Comparison of ENCODE assay signal across 18 cellular contexts in genomic region chr2:234765315-234765714, GRCh38.
DNase-seq lines count a peak whose midpoint lies in the region; ATAC-seq and TF ChIP-seq lines count a peak whose summit lies in the region.
"Had no signal": no experiment of that assay in that cellular context is flagged by ENCODE, and none has a peak within 500 bp of the region (broad histone marks: within the 10 kb centered on the region; RNA-seq: fewer than 3 reads in every experiment).

No MANE protein-coding gene starts in this region.

- peak overlapping the region; percentile 15; the same call in 1 of the 2 replicates for H3K4ac ChIP-seq in IMR-90 (ENCODE audit: low read depth, low read length)
- H3K4ac ChIP-seq in neuronal stem cell (ENCODE audit: low read length) = no peak overlapping the region

- H3K9me1 ChIP-seq in IMR-90 (ENCODE audit: insufficient read depth, low read length) = peaks cover 9% of the 10 kb centered on the region

- intact Hi-C loops in IMR-90 (cut with micrococcal nuclease) (no loop called here), PC-3 (cut with micrococcal nuclease) (no loop called here)

- H3K18ac ChIP-seq in IMR-90 (ENCODE audit: low read depth, low read length) (0 out of 2 replicates have a peak overlapping the region, but pooled peaks have one; percentile 16), neuronal stem cell (ENCODE audit: low read length) (no peak overlapping the region)

- in situ Hi-C loops in IMR-90 (cut with MboI; ENCODE audit: low sequenced_read_pairs) = no loop called here

- H3K4me3 ChIP-seq in IMR-90 (ENCODE audit: insufficient read depth, low read depth, low read length) = no peak overlapping the region
- no peak overlapping the region for H3K4me3 ChIP-seq in PC-3 (ENCODE audit: low read length)
- H3K4me3 ChIP-seq in neuronal stem cell (ENCODE audit: low read length in 2 of 2) = no peak overlapping the region
- H3K4me3 ChIP-seq: BLaER1, GM23248 had no signal

- H2BK120ac ChIP-seq in IMR-90 (ENCODE audit: low read depth, low read length) (peak overlapping the region; percentile 34; the same call in 1 of the 2 replicates), neuronal stem cell (ENCODE audit: low read depth, low read length) (no peak overlapping the region)

- TF ChIP-seq POLR2A in IMR-90 (IDR thresholded peaks at IDR 0.05; ENCODE audit: low read depth, low read length) = no peak

- no peak overlapping the region for H3K56ac ChIP-seq in IMR-90 (ENCODE audit: extremely low read depth, insufficient read depth, low read length)

- H3K27me3 ChIP-seq in IMR-90 (ENCODE audit: control insufficient read depth, insufficient read depth, low read length) (no peaks in the 10 kb centered on the region), PC-3 (ENCODE audit: low read length) (no peaks in the 10 kb centered on the region), neuronal stem cell (ENCODE audit: control insufficient read depth in 3 of 3, insufficient read depth in 3 of 3, low read depth in 1 of 3, low read length in 3 of 3) (no peaks in the 10 kb centered on the region)
- H3K27me3 ChIP-seq: BLaER1 had no signal

- no peak for ATAC-seq in IMR-90 (ENCODE audit: low read depth)
- ATAC-seq in PC-3 = peak; percentile 31; the same call in 1 of the 2 replicates
- ATAC-seq in GM21390 (IDR thresholded peaks at IDR 0.05; ENCODE audit: unreplicated experiment) = no peak
- ATAC-seq: CD8-positive, alpha-beta T cell had no signal

- no peak overlapping the region for H3K27ac ChIP-seq in IMR-90 (ENCODE audit: insufficient read depth, low read length)
- no peak overlapping the region for H3K27ac ChIP-seq in PC-3 (ENCODE audit: low read length)
- H3K27ac ChIP-seq in neuronal stem cell (replicated peaks; ENCODE audit: low read length) = no peak overlapping the region
- H3K27ac ChIP-seq: BLaER1, C4-2B, GM23248 had no signal

- no peak overlapping the region for H3K23ac ChIP-seq in IMR-90 (ENCODE audit: low read depth, low read length)
- H3K23ac ChIP-seq in neuronal stem cell (ENCODE audit: low read depth, low read length, poor library complexity) = no peak overlapping the region

- DNase-seq in IMR-90 (no peak), PC-3 (peak; percentile 39), kidney tubule cell (ENCODE audit: low spot score) (peak; percentile 10), neuronal stem cell (ENCODE audit: low spot score) (no peak), AG08396 (ENCODE audit: low spot score) (no peak)
- DNase-seq in activated naive CD4-positive, alpha-beta T cell treated with Interleukin-2 at 50 U/mL for 16 hours = no peak
- no peak for DNase-seq in activated effector memory CD4-positive, alpha-beta T cell treated with Interleukin-2 at 50 U/mL for 16 hours
- DNase-seq: Caco-2; CD4-positive, CD25-positive, alpha-beta regulatory T cell; CD8-positive, alpha-beta T cell; DMS153; DND-41; GM23248; H7; HCEC 1CT had no signal

- 100% methylated on average over 1 of the region's 5 CpGs; no CpG with 5 or more reads in 1 of the 2 experiments for WGBS in IMR-90 (ENCODE audit: extremely low coverage in 2 of 2, insufficient read length in 1 of 2), 2 experiments
- no CpG with 5 or more reads among the region's 5 CpGs for WGBS in neuronal stem cell (ENCODE audit: extremely low coverage in 2 of 2, insufficient read length in 2 of 2, insufficient replicate concordance in 1 of 2), 2 donors

- dilution Hi-C loops in IMR-90 (cut with HindIII; ENCODE audit: low sequenced_read_pairs, unreplicated experiment) = no loop called here

- H4K20me1 ChIP-seq in IMR-90 (ENCODE audit: insufficient read depth, low read length) (no peaks in the 10 kb centered on the region), PC-3 (ENCODE audit: low read length) (no peaks in the 10 kb centered on the region)
- H4K20me1 ChIP-seq: BLaER1 had no signal

- H2AFZ ChIP-seq in IMR-90 (replicated peaks; ENCODE audit: low read length, poor library complexity) (no peak overlapping the region), PC-3 (ENCODE audit: low read length) (no peak overlapping the region), neuronal stem cell (ENCODE audit: low read length) (peak overlapping the region; percentile 33)
- H2AFZ ChIP-seq: GM23248 had no signal

- no peaks in the 10 kb centered on the region for H3K9me2 ChIP-seq in PC-3 (replicated peaks; ENCODE audit: low read length)

- H3K36me3 ChIP-seq in IMR-90 (ENCODE audit: control insufficient read depth, insufficient read depth, low read length) (no peaks in the 10 kb centered on the region), PC-3 (ENCODE audit: low read depth, low read length) (no peaks in the 10 kb centered on the region), neuronal stem cell (replicated peaks in 1 of 2; ENCODE audit: control insufficient read depth in 2 of 2, insufficient read depth in 2 of 2, low read length in 2 of 2) (no peaks in the 10 kb centered on the region)
- H3K36me3 ChIP-seq: BLaER1 had no signal

- H2BK5ac ChIP-seq in IMR-90 (ENCODE audit: low read depth, low read length, poor library complexity, severe bottlenecking) = no peak overlapping the region
- no peak overlapping the region for H2BK5ac ChIP-seq in neuronal stem cell (ENCODE audit: low read length)

- no peak for TF ChIP-seq RAD21 in IMR-90 (IDR thresholded peaks at IDR 0.05; ENCODE audit: low read length)

- H4K8ac ChIP-seq in IMR-90 (ENCODE audit: low read depth in 2 of 2, low read length in 2 of 2) (no peak overlapping the region), neuronal stem cell (ENCODE audit: low read depth, low read length) (no peak overlapping the region)

- peak overlapping the region; percentile 73; the same call in 1 of the 3 replicates for H2BK15ac ChIP-seq in IMR-90 (ENCODE audit: low read depth, low read length)
- H2BK15ac ChIP-seq in neuronal stem cell (ENCODE audit: low read length) = no peak overlapping the region

- H3K4me1 ChIP-seq in IMR-90 (ENCODE audit: control insufficient read depth, insufficient read depth, low read length) = peaks cover 24% of the 10 kb centered on the region
- H3K4me1 ChIP-seq in PC-3 (ENCODE audit: insufficient read depth, low read length) = no peaks in the 10 kb centered on the region; the same call in none of the 2 replicates
- H3K4me1 ChIP-seq in neuronal stem cell (ENCODE audit: control insufficient read depth in 2 of 2, insufficient read depth in 1 of 2, low read depth in 1 of 2, low read length in 2 of 2) = peaks cover 5 to 6% of the 10 kb centered on the region in 2 donors
- H3K4me1 ChIP-seq: Caco-2 had no signal

- H3K14ac ChIP-seq in IMR-90 (replicated peaks; ENCODE audit: low read depth, low read length) (no peak overlapping the region), neuronal stem cell (ENCODE audit: low read length) (no peak overlapping the region)

- no peak for TF ChIP-seq CTCF in IMR-90 (conservative IDR thresholded peaks at IDR 0.05; ENCODE audit: low read depth, low read length)
- TF ChIP-seq CTCF in PC-3 (conservative IDR thresholded peaks at IDR 0.05; ENCODE audit: low read depth, low read length) = no peak

- no peak overlapping the region for H2BK12ac ChIP-seq in neuronal stem cell (ENCODE audit: low read length)

- no TSS peak for BruUV-seq in IMR-90 (replicated peaks; lab: Mats Ljungman, UMichigan)
- no TSS peak for BruUV-seq in PC-3 (replicated peaks; lab: Mats Ljungman, UMichigan)

- H2AK9ac ChIP-seq in IMR-90 (replicated peaks; ENCODE audit: low read depth, low read length, poor library complexity) = no peak overlapping the region

- peak overlapping the region; percentile 47; the same call in 1 of the 2 replicates for H2BK20ac ChIP-seq in IMR-90 (ENCODE audit: low read depth, low read length)

- no peak overlapping the region; the same call in 1 of the 2 replicates for H4K91ac ChIP-seq in IMR-90 (ENCODE audit: insufficient read depth, low read depth, low read length)
- H4K91ac ChIP-seq in neuronal stem cell (ENCODE audit: low read depth, low read length, poor library complexity) = no peak overlapping the region

- H3K79me1 ChIP-seq in IMR-90 (ENCODE audit: low read depth in 1 of 2, low read length in 2 of 2) (no peaks in the 10 kb centered on the region), neuronal stem cell (ENCODE audit: low read depth, low read length) (no peaks in the 10 kb centered on the region)

- no peak overlapping the region for H3K4me2 ChIP-seq in IMR-90 (ENCODE audit: low read depth, low read length)
- H3K4me2 ChIP-seq in PC-3 (ENCODE audit: low read length) = no peak overlapping the region
- no peak overlapping the region for H3K4me2 ChIP-seq in neuronal stem cell (ENCODE audit: insufficient read depth, low read length, poor library complexity, severe bottlenecking)
- H3K4me2 ChIP-seq: BLaER1 had no signal

- CTCF ChIA-PET in IMR-90 (lab: Yijun Ruan, JAX) (no interaction called here), PC-3 (lab: Charles Lee) (no interaction called here)

- H3K79me2 ChIP-seq in PC-3 (ENCODE audit: low read length) = no peaks in the 10 kb centered on the region

- H3K9ac ChIP-seq in IMR-90 (ENCODE audit: low read depth, low read length) = no peak overlapping the region
- no peak overlapping the region for H3K9ac ChIP-seq in PC-3 (ENCODE audit: low read length)
- H3K9ac ChIP-seq in neuronal stem cell (ENCODE audit: low read depth, low read length, poor library complexity) = no peak overlapping the region
- H3K9ac ChIP-seq: BLaER1, GM23248 had no signal

- H3F3A ChIP-seq in PC-3 (ENCODE audit: low read length, unreplicated experiment) = no peaks in the 10 kb centered on the region

- POLR2A ChIA-PET in IMR-90 (lab: Charles Lee; ENCODE audit: unreplicated experiment) (no interaction called here), PC-3 (lab: Charles Lee; ENCODE audit: unreplicated experiment) (no interaction called here)

- H4K5ac ChIP-seq in IMR-90 (ENCODE audit: low read depth, low read length) = no peak overlapping the region; the same call in 1 of the 2 replicates

- H2AK5ac ChIP-seq in IMR-90 (ENCODE audit: low read depth, low read length) = peak overlapping the region; percentile 36; the same call in 1 of the 2 replicates
- no peak overlapping the region for H2AK5ac ChIP-seq in neuronal stem cell (ENCODE audit: low read depth, low read length)

- H3K9me3 ChIP-seq in IMR-90 (ENCODE audit: control insufficient read depth, insufficient read depth, low read length) (no peaks in the 10 kb centered on the region), PC-3 (ENCODE audit: low read length) (no peaks in the 10 kb centered on the region), neuronal stem cell (replicated peaks in 1 of 2; ENCODE audit: control insufficient read depth in 2 of 2, insufficient read depth in 1 of 2, low read depth in 1 of 2, low read length in 2 of 2) (peaks cover 2 to 8% of the 10 kb centered on the region in 2 donors)
- H3K9me3 ChIP-seq: BLaER1 had no signal

TF ChIP-seq in IMR-90, 13 proteins besides CTCF, POLR2A, EP300 and RAD21 (continues in another document):
- TF ChIP-seq CHD1 (IDR thresholded peaks at IDR 0.05; ENCODE audit: low read depth, low read length) (no peak), FOS (IDR thresholded peaks at IDR 0.05; ENCODE audit: low read depth, low read length) (no peak), MXI1 (IDR thresholded peaks at IDR 0.05; ENCODE audit: borderline replicate concordance, low read depth, low read length) (no peak), MAZ (IDR thresholded peaks at IDR 0.05; ENCODE audit: borderline replicate concordance, low read depth, low read length) (no peak), RCOR1 (IDR thresholded peaks at IDR 0.05; ENCODE audit: insufficient replicate concordance, low read length) (no peak), RFX5 (IDR thresholded peaks at IDR 0.05; ENCODE audit: low read depth, low read length) (no peak), NFE2L2 (IDR thresholded peaks at IDR 0.05; ENCODE audit: low read depth, low read length) (no peak)

Comparison
In these comparisons a context has a peak if more than half of its experiments do, and no peak if none do; other contexts are left out.
1. DNase-seq: peak in PC-3 (single experiment) and kidney tubule cell (single experiment); none in IMR-90 (single experiment), neuronal stem cell (single experiment), activated naive CD4-positive, alpha-beta T cell treated with Interleukin-2 at 50 U/mL for 16 hours (single experiment), AG08396 (single experiment) and activated effector memory CD4-positive, alpha-beta T cell treated with Interleukin-2 at 50 U/mL for 16 hours (single experiment).